In genomic region chr16:89269805-89270665, GRCh38 we compare ENCODE assay signal across 1 cellular context.
TF ChIP-seq lines count a peak whose summit lies in the region.

No MANE protein-coding gene starts in this region.

TF ChIP-seq in HCT116, 20 proteins besides CTCF, POLR2A, EP300 and RAD21 (continued from another document):
- TF ChIP-seq ZBTB33 (IDR thresholded peaks at IDR 0.05; ENCODE audit: extremely low read depth, insufficient replicate concordance, low read length) (no peak), MAX (IDR thresholded peaks at IDR 0.05) (no peak), ELF1 (IDR thresholded peaks at IDR 0.05; ENCODE audit: borderline replicate concordance, low read depth) (no peak), CBX3 (IDR thresholded peaks at IDR 0.05; ENCODE audit: low read depth) (no peak), YY1 (IDR thresholded peaks at IDR 0.05; ENCODE audit: extremely low read depth, insufficient replicate concordance, low read depth, low read length) (no peak), ZNF274 (IDR thresholded peaks at IDR 0.05; ENCODE audit: low read depth, low read length) (no peak), EZH2phosphoT487 (IDR thresholded peaks at IDR 0.05; ENCODE audit: borderline replicate concordance) (no peak)
